In the genomic region with DNA sequence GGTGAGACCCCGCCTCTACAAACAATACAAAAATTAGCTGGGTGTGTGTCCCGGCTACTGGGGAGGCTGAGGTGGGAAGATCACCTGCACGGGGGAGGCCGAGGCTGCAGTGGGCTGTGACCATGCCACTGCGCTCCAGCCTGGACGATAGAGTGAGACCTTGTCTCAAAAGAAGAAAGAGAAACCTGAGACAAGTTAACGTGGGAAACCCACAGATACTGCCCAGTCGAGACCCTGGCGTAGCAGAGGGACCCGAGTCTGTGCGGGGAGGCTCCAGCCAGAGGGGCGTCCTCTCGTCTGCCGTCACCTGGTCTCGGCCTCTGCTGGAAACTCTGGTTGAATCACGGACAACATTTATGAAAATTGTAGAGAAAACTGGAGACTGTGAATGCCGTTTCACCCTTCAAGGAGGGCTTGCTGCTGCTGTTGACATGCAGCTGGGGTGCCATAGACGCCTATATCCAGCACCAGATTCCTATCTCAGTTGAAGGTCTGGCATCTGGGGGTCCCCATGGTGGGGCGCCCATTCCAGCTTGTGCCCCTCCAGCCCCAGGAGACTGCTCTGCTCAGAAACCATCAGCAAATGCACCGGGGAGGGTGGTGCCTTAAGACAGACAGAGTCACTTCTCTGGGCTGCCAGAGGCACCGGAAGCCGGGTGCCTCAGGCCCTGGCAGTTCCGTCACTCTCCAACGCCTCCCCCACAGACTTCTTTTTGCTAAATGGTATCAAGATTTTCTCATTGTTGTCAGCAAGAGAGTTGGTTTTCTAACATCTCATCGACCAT, we compare ENCODE assay signal across 20 cellular contexts. TPM values are rescaled to one million over a fixed set of nuclear protein-coding genes. Genes with fewer than 3 reads are reported as not detected.
"Had no signal": no experiment of that assay in that cellular context is flagged by ENCODE, and none has a peak within 500 bp of the region (broad histone marks: within the 10 kb centered on the region; RNA-seq: fewer than 3 reads in every experiment).

No MANE protein-coding gene starts in this region.

- H3K27me3 Mint-ChIP-seq: activated CD4-positive, alpha-beta memory T cell treated with anti-CD3 and anti-CD28 coated beads for 36 hours; activated CD4-positive, alpha-beta T cell treated with anti-CD3 and anti-CD28 coated beads for 36 hours; activated T-helper 17 cell treated with anti-CD3 and anti-CD28 coated beads, Interleukin-2, amount 50 U/mL, for 72 hours; memory B cell; naive thymus-derived CD4-positive, alpha-beta T cell; stimulated activated memory B cell treated with anti-CD40 and anti-IgM and Interleukin-4, amounts not matched to agents 10 μg/mL and 1 μg/mL and 100 μg/mL, for 72 hours had no signal

- H3K27me3 ChIP-seq: brain microvascular endothelial cell, foreskin keratinocyte, neural progenitor cell, ovary had no signal

- DNase-seq: activated CD4-positive, alpha-beta memory T cell treated with anti-CD3 and anti-CD28 coated beads for 36 hours; activated CD4-positive, alpha-beta T cell treated with anti-CD3 and anti-CD28 coated beads for 36 hours; activated naive CD4-positive, alpha-beta T cell; activated T-cell treated with anti-CD3 and anti-CD28 coated beads, Interleukin-2, amount 50 U/mL, for 1 hour; brain microvascular endothelial cell; central memory CD4-positive, alpha-beta T cell; foreskin keratinocyte; glutamatergic neuron; naive thymus-derived CD4-positive, alpha-beta T cell; stimulated activated CD4-positive, alpha-beta T cell treated with anti-CD3 and anti-CD28 coated beads, Interleukin-4, amount 100 ng/mL, for 4 hours; T-helper 2 cell had no signal

- H3K4me1 ChIP-seq: foreskin keratinocyte, neural progenitor cell had no signal

- H3K36me3 ChIP-seq: neural progenitor cell, ovary had no signal

- H3K9me3 Mint-ChIP-seq: activated CD4-positive, alpha-beta memory T cell treated with anti-CD3 and anti-CD28 coated beads for 36 hours; activated T-helper 17 cell treated with anti-CD3 and anti-CD28 coated beads, Interleukin-2, amount 50 U/mL, for 72 hours; memory B cell; naive thymus-derived CD4-positive, alpha-beta T cell; neural progenitor cell; stimulated activated memory B cell treated with anti-CD40 and anti-IgM and Interleukin-4, amounts not matched to agents 10 μg/mL and 1 μg/mL and 100 μg/mL, for 72 hours had no signal

- H3K4me2 ChIP-seq: neural progenitor cell had no signal

- H3K9me3 ChIP-seq: ovary had no signal

- H3K4me3 ChIP-seq: coronary artery, neural progenitor cell, ovary had no signal

- H3K9ac ChIP-seq: neural progenitor cell had no signal

- H3K4me3 Mint-ChIP-seq: activated CD4-positive, alpha-beta memory T cell treated with anti-CD3 and anti-CD28 coated beads for 36 hours; activated CD4-positive, alpha-beta T cell treated with anti-CD3 and anti-CD28 coated beads for 36 hours; activated T-helper 17 cell treated with anti-CD3 and anti-CD28 coated beads, Interleukin-2, amount 50 U/mL, for 72 hours; memory B cell; naive thymus-derived CD4-positive, alpha-beta T cell; neural progenitor cell; stimulated activated memory B cell treated with anti-CD40 and anti-IgM and Interleukin-4, amounts not matched to agents 10 μg/mL and 1 μg/mL and 100 μg/mL, for 72 hours had no signal

- H3K4me1 Mint-ChIP-seq: activated T-helper 17 cell treated with anti-CD3 and anti-CD28 coated beads, Interleukin-2, amount 50 U/mL, for 72 hours; memory B cell; neural progenitor cell had no signal

- H3K27ac ChIP-seq: brain microvascular endothelial cell, coronary artery, foreskin keratinocyte, neural progenitor cell, ovary had no signal

- H3K27ac Mint-ChIP-seq: activated CD4-positive, alpha-beta memory T cell treated with anti-CD3 and anti-CD28 coated beads for 36 hours; activated CD4-positive, alpha-beta T cell treated with anti-CD3 and anti-CD28 coated beads for 36 hours; activated T-helper 17 cell treated with anti-CD3 and anti-CD28 coated beads, Interleukin-2, amount 50 U/mL, for 72 hours; neural progenitor cell; stimulated activated memory B cell treated with anti-CD40 and anti-IgM and Interleukin-4, amounts not matched to agents 10 μg/mL and 1 μg/mL and 100 μg/mL, for 72 hours had no signal

- ATAC-seq: activated CD4-positive, alpha-beta T cell treated with anti-CD3 and anti-CD28 coated beads for 36 hours; activated T-helper 17 cell treated with anti-CD3 and anti-CD28 coated beads, Interleukin-2, amount 50 U/mL, for 72 hours; foreskin keratinocyte; left ventricle myocardium superior; naive thymus-derived CD4-positive, alpha-beta T cell; sciatic nerve; stimulated activated memory B cell treated with anti-CD40 and anti-IgM and Interleukin-4, amounts not matched to agents 10 μg/mL and 1 μg/mL and 100 μg/mL, for 72 hours had no signal

- H2AFZ ChIP-seq: neural progenitor cell had no signal

RNA-seq across cellular contexts. Expression of a gene that starts 40.4 kb away (rescaled TPM):
- polyA plus RNA-seq: keratinocyte; naive thymus-derived CD4-positive, alpha-beta T cell had no signal
